9 cellular contexts compared by ENCODE assay signal in genomic region chr10:113959383-113959760, GRCh38.
DNase-seq lines count a peak whose midpoint lies in the region; ATAC-seq and TF ChIP-seq lines count a peak whose summit lies in the region.
"Had no signal": no experiment of that assay in that cellular context is flagged by ENCODE, and none has a peak within 500 bp of the region (broad histone marks: within the 10 kb centered on the region; RNA-seq: fewer than 3 reads in every experiment).

No MANE protein-coding gene starts in this region.

- no peak overlapping the region for H3K4me3 Mint-ChIP-seq in nephron progenitor cell
- H3K4me3 Mint-ChIP-seq in stimulated activated naive CD8-positive, alpha-beta T cell treated with anti-CD3 and anti-CD28 coated beads, Interleukin-15, amount 100 ng/mL, for 72 hours: no peak overlapping the region
- H3K4me3 Mint-ChIP-seq: brain had no signal

- DNase-seq in NCI-H526 treated with DMSO at 0.1 percent for 48 hours (lab: John Stamatoyannopoulos, UW) (peak; percentile 42), nephron progenitor cell (no peak), putamen (ENCODE audit: low spot score) (no peak)
- no peak for DNase-seq in activated effector memory CD4-positive, alpha-beta T cell treated with anti-CD3 and anti-CD28 coated beads, Interleukin-2, amount 50 U/mL, for 16 hours
- no peak for DNase-seq in stimulated activated naive CD8-positive, alpha-beta T cell treated with anti-CD3 and anti-CD28 coated beads, Interleukin-15, amount 100 ng/mL, for 72 hours

- ATAC-seq in GM18499 (IDR thresholded peaks at IDR 0.05; ENCODE audit: insufficient read depth, unreplicated experiment) (peak; percentile 45), HG02571 (IDR thresholded peaks at IDR 0.05; ENCODE audit: unreplicated experiment) (peak; percentile 64), HG03097 (IDR thresholded peaks at IDR 0.05; ENCODE audit: low FRiP score, unreplicated experiment) (no peak)
- no peak for ATAC-seq in stimulated activated naive CD8-positive, alpha-beta T cell treated with anti-CD3 and anti-CD28 coated beads, Interleukin-15, amount 100 ng/mL, for 72 hours

- peaks cover 4% of the 10 kb centered on the region for H3K27me3 Mint-ChIP-seq in nephron progenitor cell (ENCODE audit: low read depth, poor library complexity)
- peaks cover 44% of the 10 kb centered on the region for H3K27me3 Mint-ChIP-seq in stimulated activated naive CD8-positive, alpha-beta T cell treated with anti-CD3 and anti-CD28 coated beads, Interleukin-15, amount 100 ng/mL, for 72 hours

- peak overlapping the region; percentile 13 for H3K27ac Mint-ChIP-seq in nephron progenitor cell
- H3K27ac Mint-ChIP-seq in stimulated activated naive CD8-positive, alpha-beta T cell treated with anti-CD3 and anti-CD28 coated beads, Interleukin-15, amount 100 ng/mL, for 72 hours: no peak overlapping the region

- H3K36me3 Mint-ChIP-seq in nephron progenitor cell (ENCODE audit: low read depth): no peaks in the 10 kb centered on the region
- H3K36me3 Mint-ChIP-seq: brain had no signal

- peaks cover 31% of the 10 kb centered on the region for H3K4me1 Mint-ChIP-seq in nephron progenitor cell
- peaks cover 46% of the 10 kb centered on the region for H3K4me1 Mint-ChIP-seq in stimulated activated naive CD8-positive, alpha-beta T cell treated with anti-CD3 and anti-CD28 coated beads, Interleukin-15, amount 100 ng/mL, for 72 hours

- peaks cover 3% of the 10 kb centered on the region for H3K9me3 Mint-ChIP-seq in nephron progenitor cell
- H3K9me3 Mint-ChIP-seq in stimulated activated naive CD8-positive, alpha-beta T cell treated with anti-CD3 and anti-CD28 coated beads, Interleukin-15, amount 100 ng/mL, for 72 hours: peaks cover 0 to 5% of the 10 kb centered on the region in 2 donors
- H3K9me3 Mint-ChIP-seq: brain had no signal

- TF ChIP-seq CTCF in nephron progenitor cell (IDR thresholded peaks at IDR 0.05): no peak

Comparison
In these comparisons a context has a peak if more than half of its experiments do, and no peak if none do; other contexts are left out.
1. ATAC-seq: peak in GM18499 (single experiment) and HG02571 (single experiment); none in HG03097 (single experiment) and stimulated activated naive CD8-positive, alpha-beta T cell treated with anti-CD3 and anti-CD28 coated beads, Interleukin-15, amount 100 ng/mL, for 72 hours (single experiment).